Comparison of ENCODE assay signal across 9 cellular contexts in genomic region chr4:86961605-86962295, GRCh38. TPM values are rescaled to one million over a fixed set of nuclear protein-coding genes. Genes with fewer than 3 reads are reported as not detected.
A peak's percentile ranks its signal among the peaks of the same experiment; 100 is the strongest.
DNase-seq lines count a peak whose midpoint lies in the region; ATAC-seq and TF ChIP-seq lines count a peak whose summit lies in the region.
"Had no signal": no experiment of that assay in that cellular context is flagged by ENCODE, and none has a peak within 500 bp of the region (broad histone marks: within the 10 kb centered on the region; RNA-seq: fewer than 3 reads in every experiment).

No MANE protein-coding gene starts in this region.

- H3K27me3 ChIP-seq in Peyer's patch (no peaks in the 10 kb centered on the region), tibial artery (no peaks in the 10 kb centered on the region)

- no peak overlapping the region for H3K4me3 ChIP-seq in Peyer's patch
- H3K4me3 ChIP-seq in fibroblast of pulmonary artery (replicated peaks; ENCODE audit: low read depth, low read length): no peak overlapping the region
- H3K4me3 ChIP-seq in tibial artery: no peak overlapping the region
- H3K4me3 ChIP-seq: skin epidermis had no signal

- H3K4me1 ChIP-seq in Peyer's patch (peaks cover 0 to 11% (median 4%) of the 10 kb centered on the region in 4 donors), tibial artery (peaks cover 0 to 53% (median 24%) of the 10 kb centered on the region in 4 donors)

- peak overlapping the region in 2 of 4 donors; percentile 22 to 38 for H3K27ac ChIP-seq in Peyer's patch
- H3K27ac ChIP-seq in tibial artery: peak overlapping the region; percentile 45 to 71

- TF ChIP-seq CTCF in Peyer's patch (IDR thresholded peaks at IDR 0.05) (no peak), fibroblast of pulmonary artery (IDR thresholded peaks at IDR 0.05; ENCODE audit: low read length, missing control alignments) (no peak), tibial artery (IDR thresholded peaks at IDR 0.05) (no peak), omental fat pad (IDR thresholded peaks at IDR 0.05) (no peak)

- DNase-seq in GM04503 (ENCODE audit: low read depth) (peak; percentile 36), Peyer's patch (peak in 2 of 3 donors; percentile 53 to 62), fibroblast of pulmonary artery (ENCODE audit: low read depth) (peak; percentile 29), tibial artery (no peak), omental fat pad (ENCODE audit: low spot score) (no peak), SW 1271 (lab: John Stamatoyannopoulos, UW) (no peak)

- H3K36me3 ChIP-seq in Peyer's patch (no peaks in the 10 kb centered on the region), tibial artery (no peaks in the 10 kb centered on the region)

- TF ChIP-seq POLR2A in Peyer's patch (IDR thresholded peaks at IDR 0.05): no peak

- ATAC-seq in GM19468 (IDR thresholded peaks at IDR 0.05; ENCODE audit: extremely low read depth, unreplicated experiment) (peak; percentile 77), HG03460 (IDR thresholded peaks at IDR 0.05; ENCODE audit: unreplicated experiment) (peak; percentile 83), omental fat pad (ENCODE audit: low FRiP score) (no peak)

- H3K9me3 ChIP-seq in Peyer's patch (no peaks in the 10 kb centered on the region), tibial artery (no peaks in the 10 kb centered on the region)

- intact Hi-C loops in tibial artery (cut with DNase I; ENCODE audit: low total_unique reads): no loop called here

RNA-seq across cellular contexts. Expression of gene AFF1, which starts 26.9 kb away (rescaled TPM):
- total RNA-seq in Peyer's patch (100 to 1,000 TPM in 3 of 4 donors, 10 to 100 TPM in 1; 72.5 to 128 (median 108) TPM), omental fat pad (100 to 1,000 TPM in 2 of 4 donors, 10 to 100 TPM in 2; 89.4 to 138 (median 103) TPM)

Comparison
In these comparisons a context has a peak if more than half of its experiments do, and no peak if none do; other contexts are left out.
1. DNase-seq: peak in GM04503 (single experiment), Peyer's patch (2 of 3) and fibroblast of pulmonary artery (single experiment); none in tibial artery (0 of 2), omental fat pad (single experiment) and SW 1271 (0 of 2).